In genomic region chr1:51958824-51959223, GRCh38 we compare ENCODE assay signal across 29 cellular contexts.
"Had no signal": no experiment of that assay in that cellular context is flagged by ENCODE, and none has a peak within 500 bp of the region (broad histone marks: within the 10 kb centered on the region; RNA-seq: fewer than 3 reads in every experiment).

No MANE protein-coding gene starts in this region.

- H3K36me3 ChIP-seq: colonic mucosa, esophagus muscularis mucosa, esophagus squamous epithelium, gastrocnemius medialis, gastroesophageal sphincter, heart left ventricle, heart right ventricle had no signal

- H3K27ac ChIP-seq: colonic mucosa, coronary artery, dorsolateral prefrontal cortex, epithelial cell of prostate, esophagus muscularis mucosa, esophagus squamous epithelium, foreskin keratinocyte, gastrocnemius medialis, gastroesophageal sphincter, heart left ventricle, heart right ventricle had no signal

- H3K4me3 Mint-ChIP-seq: dendritic cell treated with granulocyte-macrophage colony-stimulating factor and Interleukin-4, amounts not matched to agents 40 ng/mL and 50 ng/mL, for 4 days; effector memory CD8-positive, alpha-beta T cell; endodermal cell had no signal

- ATAC-seq: effector memory CD8-positive, alpha-beta T cell; esophagus mucosa; foreskin keratinocyte; gastrocnemius medialis; gastroesophageal sphincter; heart left ventricle; heart right ventricle had no signal

- H3K27ac Mint-ChIP-seq: dendritic cell treated with granulocyte-macrophage colony-stimulating factor and Interleukin-4, amounts not matched to agents 40 ng/mL and 50 ng/mL, for 4 days; effector memory CD8-positive, alpha-beta T cell had no signal

- H3K9me3 ChIP-seq: colonic mucosa, esophagus muscularis mucosa, esophagus squamous epithelium, gastrocnemius medialis, gastroesophageal sphincter, heart left ventricle, heart right ventricle had no signal

- H3K27me3 ChIP-seq: colonic mucosa, foreskin keratinocyte had no signal

- H3K4me3 ChIP-seq: colonic mucosa, coronary artery, dorsolateral prefrontal cortex, esophagus muscularis mucosa, esophagus squamous epithelium, gastrocnemius medialis, gastroesophageal sphincter, heart left ventricle, heart right ventricle had no signal

- DNase-seq: colonic mucosa; cortex of kidney; dermis blood vessel endothelial cell; dorsolateral prefrontal cortex; effector CD4-positive, alpha-beta T cell; effector CD8-positive, alpha-beta T cell; effector memory CD4-positive, alpha-beta T cell; effector memory CD8-positive, alpha-beta T cell; endodermal cell; erythroblast; esophagus squamous epithelium; foreskin fibroblast; foreskin keratinocyte; foreskin melanocyte; gastrocnemius medialis; glutamatergic neuron; head of caudate nucleus; heart left ventricle; heart right ventricle had no signal

- H3K9me3 Mint-ChIP-seq: dendritic cell treated with granulocyte-macrophage colony-stimulating factor and Interleukin-4, amounts not matched to agents 40 ng/mL and 50 ng/mL, for 4 days; effector memory CD8-positive, alpha-beta T cell; endodermal cell had no signal

- H3K4me1 ChIP-seq: colonic mucosa, esophagus muscularis mucosa, esophagus squamous epithelium, gastrocnemius medialis, gastroesophageal sphincter, heart left ventricle, heart right ventricle had no signal

- FAIRE-seq: colon, endometrium, endothelial cell of umbilical vein, frontal cortex had no signal
